1 cellular context compared by ENCODE assay signal in the genomic region with DNA sequence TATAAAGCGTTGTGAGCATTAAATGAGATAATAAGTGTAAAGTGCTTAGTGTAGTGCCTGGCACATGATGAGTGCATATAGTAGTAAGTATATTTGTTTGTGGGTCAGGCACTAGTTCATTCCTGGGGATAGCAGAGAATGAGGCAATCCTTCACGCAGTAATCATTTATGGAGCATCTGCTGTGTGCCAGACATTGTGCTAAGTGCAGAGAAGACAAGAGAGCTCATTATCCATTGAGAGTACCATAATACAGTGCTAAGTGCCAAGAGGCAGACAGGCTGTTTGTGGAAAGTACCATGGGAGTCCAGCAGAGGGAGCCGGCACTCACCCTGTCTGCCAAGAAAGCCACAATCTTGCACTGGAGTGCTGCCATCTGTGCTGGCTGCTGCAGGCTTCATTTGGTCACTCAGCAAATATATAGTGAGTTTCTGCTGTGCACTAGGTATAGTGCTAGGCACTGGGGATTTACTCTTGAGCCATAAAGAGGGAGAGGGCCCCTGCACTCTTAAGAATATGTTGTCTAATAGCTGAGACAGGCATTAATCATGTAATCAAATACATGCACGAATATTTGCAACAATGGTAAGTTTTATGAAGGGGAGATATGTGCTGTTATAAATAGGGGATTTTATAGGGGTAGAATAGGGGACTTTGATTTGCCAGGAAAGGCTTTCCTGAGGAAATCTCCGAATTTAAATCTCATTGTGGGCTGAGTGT.
A peak's percentile ranks its signal among the peaks of the same experiment; 100 is the strongest.
TF ChIP-seq lines count a peak whose summit lies in the region.

No MANE protein-coding gene starts in this region.

TF ChIP-seq in HepG2, 621 proteins besides CTCF, POLR2A, EP300 and RAD21 (continued from another document and continues in another):
- TF ChIP-seq, protein P1, sequence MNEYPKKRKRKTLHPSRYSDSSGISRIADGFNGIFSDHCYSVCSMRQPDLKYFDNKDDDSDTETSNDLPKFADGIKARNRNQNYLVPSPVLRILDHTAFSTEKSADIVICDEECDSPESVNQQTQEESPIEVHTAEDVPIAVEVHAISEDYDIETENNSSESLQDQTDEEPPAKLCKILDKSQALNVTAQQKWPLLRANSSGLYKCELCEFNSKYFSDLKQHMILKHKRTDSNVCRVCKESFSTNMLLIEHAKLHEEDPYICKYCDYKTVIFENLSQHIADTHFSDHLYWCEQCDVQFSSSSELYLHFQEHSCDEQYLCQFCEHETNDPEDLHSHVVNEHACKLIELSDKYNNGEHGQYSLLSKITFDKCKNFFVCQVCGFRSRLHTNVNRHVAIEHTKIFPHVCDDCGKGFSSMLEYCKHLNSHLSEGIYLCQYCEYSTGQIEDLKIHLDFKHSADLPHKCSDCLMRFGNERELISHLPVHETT (CRISPR knock-in tag; conservative IDR thresholded peaks at IDR 0.05), result 0 out of 2 replicates have a peak, but pooled peaks have one; percentile 41
- TF ChIP-seq SOX13 (IDR thresholded peaks at IDR 0.05) (no peak), SOX13 (CRISPR knock-in tag; conservative IDR thresholded peaks at IDR 0.05 in 1 of 2, IDR thresholded peaks at IDR 0.05 in 1 of 2) (peak in 1 of 2 experiments; percentile 65; a peak in 1 of 4 replicates), ZNF546 (CRISPR knock-in tag; conservative IDR thresholded peaks at IDR 0.05) (no peak), RORA (CRISPR knock-in tag; IDR thresholded peaks at IDR 0.05) (no peak), PAF1 (CRISPR knock-in tag; IDR thresholded peaks at IDR 0.05) (no peak), ZNF775 (CRISPR knock-in tag; IDR thresholded peaks at IDR 0.05; ENCODE audit: borderline replicate concordance) (no peak), PLRG1 (conservative IDR thresholded peaks at IDR 0.05) (no peak), KMT2A (CRISPR knock-in tag; IDR thresholded peaks at IDR 0.05) (no peak), SALL2 (CRISPR knock-in tag; IDR thresholded peaks at IDR 0.05) (no peak), ZNF552 (CRISPR knock-in tag; IDR thresholded peaks at IDR 0.05; ENCODE audit: borderline replicate concordance) (no peak), KLF16 (CRISPR knock-in tag; IDR thresholded peaks at IDR 0.05) (peak in 1 of 2 experiments; percentile 72; a peak in 1 of 4 replicates), ZNF234 (CRISPR knock-in tag; conservative IDR thresholded peaks at IDR 0.05) (no peak), ELF1 (CRISPR knock-in tag; IDR thresholded peaks at IDR 0.05) (no peak), ZNF7 (CRISPR knock-in tag; IDR thresholded peaks at IDR 0.05) (no peak), JDP2 (CRISPR knock-in tag; IDR thresholded peaks at IDR 0.05; ENCODE audit: borderline replicate concordance) (no peak), ARNT2 (CRISPR knock-in tag; IDR thresholded peaks at IDR 0.05; ENCODE audit: low read depth) (0 out of 2 replicates have a peak, but pooled peaks have one; percentile 23), KDM5A (IDR thresholded peaks at IDR 0.05; ENCODE audit: borderline replicate concordance, low read length) (no peak), GATAD1 (CRISPR knock-in tag; IDR thresholded peaks at IDR 0.05) (no peak), PRMT3 (CRISPR knock-in tag; IDR thresholded peaks at IDR 0.05; ENCODE audit: borderline replicate concordance, low read depth) (no peak), CHD2 (IDR thresholded peaks at IDR 0.05; ENCODE audit: low read depth, low read length) (no peak), ZNF772 (CRISPR knock-in tag; IDR thresholded peaks at IDR 0.05) (no peak), MED8 (CRISPR knock-in tag; IDR thresholded peaks at IDR 0.05; ENCODE audit: insufficient replicate concordance) (no peak), ZFP37 (CRISPR knock-in tag; IDR thresholded peaks at IDR 0.05; ENCODE audit: borderline replicate concordance) (no peak), ZNF431 (CRISPR knock-in tag; IDR thresholded peaks at IDR 0.05; ENCODE audit: borderline replicate concordance, low read depth) (no peak), SMAD9 (CRISPR knock-in tag; IDR thresholded peaks at IDR 0.05) (no peak), MIER2 (CRISPR knock-in tag; IDR thresholded peaks at IDR 0.05) (0 out of 2 replicates have a peak, but pooled peaks have one; percentile 59), ZNF263 (CRISPR knock-in tag; IDR thresholded peaks at IDR 0.05) (no peak), CBX5 (CRISPR knock-in tag; IDR thresholded peaks at IDR 0.05; ENCODE audit: borderline replicate concordance) (peak; percentile 73; the same call in 1 of the 2 replicates), ZNF160 (CRISPR knock-in tag; IDR thresholded peaks at IDR 0.05) (no peak), KLF6 (CRISPR knock-in tag; IDR thresholded peaks at IDR 0.05) (no peak), MAZ (IDR thresholded peaks at IDR 0.05; ENCODE audit: borderline replicate concordance, low read depth, low read length) (no peak), MAZ (CRISPR knock-in tag; IDR thresholded peaks at IDR 0.05; ENCODE audit: low read depth) (no peak), ISX (CRISPR knock-in tag; conservative IDR thresholded peaks at IDR 0.05) (no peak), ZNF713 (CRISPR knock-in tag; IDR thresholded peaks at IDR 0.05) (no peak), MEF2D (CRISPR knock-in tag; IDR thresholded peaks at IDR 0.05) (no peak), SP5 (CRISPR knock-in tag; IDR thresholded peaks at IDR 0.05; ENCODE audit: borderline replicate concordance, low read depth) (no peak), ZNF816 (CRISPR knock-in tag; IDR thresholded peaks at IDR 0.05; ENCODE audit: borderline replicate concordance) (no peak)
- TF ChIP-seq, protein P2, sequence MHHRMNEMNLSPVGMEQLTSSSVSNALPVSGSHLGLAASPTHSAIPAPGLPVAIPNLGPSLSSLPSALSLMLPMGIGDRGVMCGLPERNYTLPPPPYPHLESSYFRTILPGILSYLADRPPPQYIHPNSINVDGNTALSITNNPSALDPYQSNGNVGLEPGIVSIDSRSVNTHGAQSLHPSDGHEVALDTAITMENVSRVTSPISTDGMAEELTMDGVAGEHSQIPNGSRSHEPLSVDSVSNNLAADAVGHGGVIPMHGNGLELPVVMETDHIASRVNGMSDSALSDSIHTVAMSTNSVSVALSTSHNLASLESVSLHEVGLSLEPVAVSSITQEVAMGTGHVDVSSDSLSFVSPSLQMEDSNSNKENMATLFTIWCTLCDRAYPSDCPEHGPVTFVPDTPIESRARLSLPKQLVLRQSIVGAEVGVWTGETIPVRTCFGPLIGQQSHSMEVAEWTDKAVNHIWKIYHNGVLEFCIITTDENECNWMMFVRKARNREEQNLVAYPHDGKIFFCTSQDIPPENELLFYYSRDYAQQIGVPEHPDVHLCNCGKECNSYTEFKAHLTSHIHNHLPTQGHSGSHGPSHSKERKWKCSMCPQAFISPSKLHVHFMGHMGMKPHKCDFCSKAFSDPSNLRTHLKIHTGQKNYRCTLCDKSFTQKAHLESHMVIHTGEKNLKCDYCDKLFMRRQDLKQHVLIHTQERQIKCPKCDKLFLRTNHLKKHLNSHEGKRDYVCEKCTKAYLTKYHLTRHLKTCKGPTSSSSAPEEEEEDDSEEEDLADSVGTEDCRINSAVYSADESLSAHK (CRISPR knock-in tag; IDR thresholded peaks at IDR 0.05; ENCODE audit: borderline replicate concordance), result no peak
- TF ChIP-seq, protein P3, sequence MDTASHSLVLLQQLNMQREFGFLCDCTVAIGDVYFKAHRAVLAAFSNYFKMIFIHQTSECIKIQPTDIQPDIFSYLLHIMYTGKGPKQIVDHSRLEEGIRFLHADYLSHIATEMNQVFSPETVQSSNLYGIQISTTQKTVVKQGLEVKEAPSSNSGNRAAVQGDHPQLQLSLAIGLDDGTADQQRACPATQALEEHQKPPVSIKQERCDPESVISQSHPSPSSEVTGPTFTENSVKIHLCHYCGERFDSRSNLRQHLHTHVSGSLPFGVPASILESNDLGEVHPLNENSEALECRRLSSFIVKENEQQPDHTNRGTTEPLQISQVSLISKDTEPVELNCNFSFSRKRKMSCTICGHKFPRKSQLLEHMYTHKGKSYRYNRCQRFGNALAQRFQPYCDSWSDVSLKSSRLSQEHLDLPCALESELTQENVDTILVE (CRISPR knock-in tag; IDR thresholded peaks at IDR 0.05), result no peak
- TF ChIP-seq, protein P4, sequence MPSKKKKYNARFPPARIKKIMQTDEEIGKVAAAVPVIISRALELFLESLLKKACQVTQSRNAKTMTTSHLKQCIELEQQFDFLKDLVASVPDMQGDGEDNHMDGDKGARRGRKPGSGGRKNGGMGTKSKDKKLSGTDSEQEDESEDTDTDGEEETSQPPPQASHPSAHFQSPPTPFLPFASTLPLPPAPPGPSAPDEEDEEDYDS (CRISPR knock-in tag; IDR thresholded peaks at IDR 0.05), result peak; percentile 56; the same call in 1 of the 2 replicates
- TF ChIP-seq, protein P5, sequence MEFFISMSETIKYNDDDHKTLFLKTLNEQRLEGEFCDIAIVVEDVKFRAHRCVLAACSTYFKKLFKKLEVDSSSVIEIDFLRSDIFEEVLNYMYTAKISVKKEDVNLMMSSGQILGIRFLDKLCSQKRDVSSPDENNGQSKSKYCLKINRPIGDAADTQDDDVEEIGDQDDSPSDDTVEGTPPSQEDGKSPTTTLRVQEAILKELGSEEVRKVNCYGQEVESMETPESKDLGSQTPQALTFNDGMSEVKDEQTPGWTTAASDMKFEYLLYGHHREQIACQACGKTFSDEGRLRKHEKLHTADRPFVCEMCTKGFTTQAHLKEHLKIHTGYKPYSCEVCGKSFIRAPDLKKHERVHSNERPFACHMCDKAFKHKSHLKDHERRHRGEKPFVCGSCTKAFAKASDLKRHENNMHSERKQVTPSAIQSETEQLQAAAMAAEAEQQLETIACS (CRISPR knock-in tag; IDR thresholded peaks at IDR 0.05), result no peak
- TF ChIP-seq, protein P6, sequence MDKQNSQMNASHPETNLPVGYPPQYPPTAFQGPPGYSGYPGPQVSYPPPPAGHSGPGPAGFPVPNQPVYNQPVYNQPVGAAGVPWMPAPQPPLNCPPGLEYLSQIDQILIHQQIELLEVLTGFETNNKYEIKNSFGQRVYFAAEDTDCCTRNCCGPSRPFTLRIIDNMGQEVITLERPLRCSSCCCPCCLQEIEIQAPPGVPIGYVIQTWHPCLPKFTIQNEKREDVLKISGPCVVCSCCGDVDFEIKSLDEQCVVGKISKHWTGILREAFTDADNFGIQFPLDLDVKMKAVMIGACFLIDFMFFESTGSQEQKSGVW (CRISPR knock-in tag; IDR thresholded peaks at IDR 0.05; ENCODE audit: borderline replicate concordance), result no peak
- TF ChIP-seq, protein P7, sequence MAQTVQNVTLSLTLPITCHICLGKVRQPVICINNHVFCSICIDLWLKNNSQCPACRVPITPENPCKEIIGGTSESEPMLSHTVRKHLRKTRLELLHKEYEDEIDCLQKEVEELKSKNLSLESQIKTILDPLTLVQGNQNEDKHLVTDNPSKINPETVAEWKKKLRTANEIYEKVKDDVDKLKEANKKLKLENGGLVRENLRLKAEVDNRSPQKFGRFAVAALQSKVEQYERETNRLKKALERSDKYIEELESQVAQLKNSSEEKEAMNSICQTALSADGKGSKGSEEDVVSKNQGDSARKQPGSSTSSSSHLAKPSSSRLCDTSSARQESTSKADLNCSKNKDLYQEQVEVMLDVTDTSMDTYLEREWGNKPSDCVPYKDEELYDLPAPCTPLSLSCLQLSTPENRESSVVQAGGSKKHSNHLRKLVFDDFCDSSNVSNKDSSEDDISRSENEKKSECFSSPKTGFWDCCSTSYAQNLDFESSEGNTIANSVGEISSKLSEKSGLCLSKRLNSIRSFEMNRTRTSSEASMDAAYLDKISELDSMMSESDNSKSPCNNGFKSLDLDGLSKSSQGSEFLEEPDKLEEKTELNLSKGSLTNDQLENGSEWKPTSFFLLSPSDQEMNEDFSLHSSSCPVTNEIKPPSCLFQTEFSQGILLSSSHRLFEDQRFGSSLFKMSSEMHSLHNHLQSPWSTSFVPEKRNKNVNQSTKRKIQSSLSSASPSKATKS (CRISPR knock-in tag; IDR thresholded peaks at IDR 0.05), result no peak
- TF ChIP-seq, protein P8, sequence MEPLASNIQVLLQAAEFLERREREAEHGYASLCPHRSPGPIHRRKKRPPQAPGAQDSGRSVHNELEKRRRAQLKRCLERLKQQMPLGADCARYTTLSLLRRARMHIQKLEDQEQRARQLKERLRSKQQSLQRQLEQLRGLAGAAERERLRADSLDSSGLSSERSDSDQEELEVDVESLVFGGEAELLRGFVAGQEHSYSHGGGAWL (CRISPR knock-in tag; IDR thresholded peaks at IDR 0.05), result no peak
- TF ChIP-seq, protein P9, sequence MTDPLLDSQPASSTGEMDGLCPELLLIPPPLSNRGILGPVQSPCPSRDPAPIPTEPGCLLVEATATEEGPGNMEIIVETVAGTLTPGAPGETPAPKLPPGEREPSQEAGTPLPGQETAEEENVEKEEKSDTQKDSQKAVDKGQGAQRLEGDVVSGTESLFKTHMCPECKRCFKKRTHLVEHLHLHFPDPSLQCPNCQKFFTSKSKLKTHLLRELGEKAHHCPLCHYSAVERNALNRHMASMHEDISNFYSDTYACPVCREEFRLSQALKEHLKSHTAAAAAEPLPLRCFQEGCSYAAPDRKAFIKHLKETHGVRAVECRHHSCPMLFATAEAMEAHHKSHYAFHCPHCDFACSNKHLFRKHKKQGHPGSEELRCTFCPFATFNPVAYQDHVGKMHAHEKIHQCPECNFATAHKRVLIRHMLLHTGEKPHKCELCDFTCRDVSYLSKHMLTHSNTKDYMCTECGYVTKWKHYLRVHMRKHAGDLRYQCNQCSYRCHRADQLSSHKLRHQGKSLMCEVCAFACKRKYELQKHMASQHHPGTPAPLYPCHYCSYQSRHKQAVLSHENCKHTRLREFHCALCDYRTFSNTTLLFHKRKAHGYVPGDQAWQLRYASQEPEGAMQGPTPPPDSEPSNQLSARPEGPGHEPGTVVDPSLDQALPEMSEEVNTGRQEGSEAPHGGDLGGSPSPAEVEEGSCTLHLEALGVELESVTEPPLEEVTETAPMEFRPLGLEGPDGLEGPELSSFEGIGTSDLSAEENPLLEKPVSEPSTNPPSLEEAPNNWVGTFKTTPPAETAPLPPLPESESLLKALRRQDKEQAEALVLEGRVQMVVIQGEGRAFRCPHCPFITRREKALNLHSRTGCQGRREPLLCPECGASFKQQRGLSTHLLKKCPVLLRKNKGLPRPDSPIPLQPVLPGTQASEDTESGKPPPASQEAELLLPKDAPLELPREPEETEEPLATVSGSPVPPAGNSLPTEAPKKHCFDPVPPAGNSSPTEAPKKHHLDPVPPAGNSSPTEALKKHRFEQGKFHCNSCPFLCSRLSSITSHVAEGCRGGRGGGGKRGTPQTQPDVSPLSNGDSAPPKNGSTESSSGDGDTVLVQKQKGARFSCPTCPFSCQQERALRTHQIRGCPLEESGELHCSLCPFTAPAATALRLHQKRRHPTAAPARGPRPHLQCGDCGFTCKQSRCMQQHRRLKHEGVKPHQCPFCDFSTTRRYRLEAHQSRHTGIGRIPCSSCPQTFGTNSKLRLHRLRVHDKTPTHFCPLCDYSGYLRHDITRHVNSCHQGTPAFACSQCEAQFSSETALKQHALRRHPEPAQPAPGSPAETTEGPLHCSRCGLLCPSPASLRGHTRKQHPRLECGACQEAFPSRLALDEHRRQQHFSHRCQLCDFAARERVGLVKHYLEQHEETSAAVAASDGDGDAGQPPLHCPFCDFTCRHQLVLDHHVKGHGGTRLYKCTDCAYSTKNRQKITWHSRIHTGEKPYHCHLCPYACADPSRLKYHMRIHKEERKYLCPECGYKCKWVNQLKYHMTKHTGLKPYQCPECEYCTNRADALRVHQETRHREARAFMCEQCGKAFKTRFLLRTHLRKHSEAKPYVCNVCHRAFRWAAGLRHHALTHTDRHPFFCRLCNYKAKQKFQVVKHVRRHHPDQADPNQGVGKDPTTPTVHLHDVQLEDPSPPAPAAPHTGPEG (CRISPR knock-in tag; IDR thresholded peaks at IDR 0.05), result no peak
